8 cellular contexts compared by ENCODE assay signal in genomic region chr2:71154798-71155197, GRCh38. TPM values are rescaled to one million over a fixed set of nuclear protein-coding genes. Genes with fewer than 3 reads are reported as not detected.
DNase-seq lines count a peak whose midpoint lies in the region; ATAC-seq and TF ChIP-seq lines count a peak whose summit lies in the region.

No MANE protein-coding gene starts in this region.

- no peaks in the 10 kb centered on the region for H3K36me3 ChIP-seq in hepatocyte (replicated peaks; ENCODE audit: insufficient read depth, low read depth)
- peaks cover 0 to 14% (median 0%) of the 10 kb centered on the region in 3 donors for H3K36me3 ChIP-seq in tibial nerve

- 54% methylated on average over 6 of the region's 6 CpGs for WGBS in hepatocyte (ENCODE audit: low lambda C conversion rate, missing lambda C conversion rate)
- 62 to 75% methylated on average over 6 of the region's 6 CpGs for WGBS in tibial nerve, 2 donors

- H3K4me1 ChIP-seq in hepatocyte (ENCODE audit: insufficient read depth) (no peaks in the 10 kb centered on the region), tibial nerve (peaks cover 0 to 8% (median 2%) of the 10 kb centered on the region in 4 donors)

- H3K9me3 ChIP-seq in hepatocyte (ENCODE audit: low read depth) = no peaks in the 10 kb centered on the region
- no peaks in the 10 kb centered on the region for H3K9me3 ChIP-seq in tibial nerve

- H3K4me3 ChIP-seq in hepatocyte (no peak overlapping the region), tibial nerve (no peak overlapping the region)

- H3K79me2 ChIP-seq in hepatocyte = no peaks in the 10 kb centered on the region

- no peaks in the 10 kb centered on the region for H3K9me2 ChIP-seq in hepatocyte (replicated peaks; ENCODE audit: insufficient read depth)

- DNase-seq in OCI-M1 (lab: John Stamatoyannopoulos, UW) (peak; percentile 58), hepatocyte (ENCODE audit: low spot score) (peak; percentile 18), posterior vena cava (ENCODE audit: low spot score) (no peak), tibial nerve (ENCODE audit: low spot score in 2 of 2) (no peak)

- intact Hi-C loops in posterior vena cava (cut with DNase I) = loop anchor here in 1 of 2 donors (5.0 kb wide), 1 partner anchor 1803 kb away; no protein-coding TSS in a partner anchor

- peak; percentile 9 for TF ChIP-seq CTCF in hepatocyte (IDR thresholded peaks at IDR 0.05; ENCODE audit: poor library complexity)
- TF ChIP-seq CTCF in tibial nerve (IDR thresholded peaks at IDR 0.05) = no peak

- no peak overlapping the region for H3K4me2 ChIP-seq in hepatocyte

- ATAC-seq in GM18508 (IDR thresholded peaks at IDR 0.05; ENCODE audit: insufficient read depth, unreplicated experiment) (peak; percentile 78), HG02798 (IDR thresholded peaks at IDR 0.05; ENCODE audit: poor library complexity, unreplicated experiment) (peak; percentile 78), HG03045 (IDR thresholded peaks at IDR 0.05; ENCODE audit: unreplicated experiment) (no peak), HG03196 (IDR thresholded peaks at IDR 0.05; ENCODE audit: unreplicated experiment) (no peak)

- H3K27ac ChIP-seq in hepatocyte = no peak overlapping the region
- no peak overlapping the region for H3K27ac ChIP-seq in tibial nerve

- H2AFZ ChIP-seq in hepatocyte = no peak overlapping the region

- TF ChIP-seq POLR2A in tibial nerve (IDR thresholded peaks at IDR 0.05) = no peak

- H3K27me3 ChIP-seq in hepatocyte (no peaks in the 10 kb centered on the region), tibial nerve (no peaks in the 10 kb centered on the region)

- no peak for TF ChIP-seq EP300 in tibial nerve (IDR thresholded peaks at IDR 0.05)

- H4K20me1 ChIP-seq in hepatocyte (ENCODE audit: insufficient read depth, poor library complexity, severe bottlenecking) = no peaks in the 10 kb centered on the region

RNA-seq across cellular contexts. Expression of gene MPHOSPH10, which starts 24.4 kb away (rescaled TPM):
- total RNA-seq in hepatocyte (17.0 and 21.6 TPM in 2 replicates), posterior vena cava (10 to 100 TPM; 26.3 to 28.3 TPM), tibial nerve (10 to 100 TPM; 15.3 to 30.8 (median 16.6) TPM)
- polyA plus RNA-seq in hepatocyte = 18.8 and 25.3 TPM in 2 replicates

RNA-seq across cellular contexts. Expression of gene MCEE, which starts 24.8 kb away (rescaled TPM):
- total RNA-seq in hepatocyte (17.5 and 22.3 TPM in 2 replicates), posterior vena cava (10 to 100 TPM; 21.3 to 22.6 TPM), tibial nerve (10 to 100 TPM in 3 of 4 donors, 1 to 10 TPM in 1; 7.5 to 17.2 (median 12.2) TPM)
- 29.3 and 32.0 TPM in 2 replicates for polyA plus RNA-seq in hepatocyte

Comparison
In these comparisons a context has a peak if more than half of its experiments do, and no peak if none do; other contexts are left out.
1. ATAC-seq: peak in GM18508 (single experiment) and HG02798 (single experiment); none in HG03045 (single experiment) and HG03196 (single experiment).
2. DNase-seq: peak in OCI-M1 (single experiment) and hepatocyte (single experiment); none in posterior vena cava (single experiment) and tibial nerve (0 of 2).